In genomic region chr6:45679631-45680030, GRCh38 we compare ENCODE assay signal across 16 cellular contexts.
DNase-seq lines count a peak whose midpoint lies in the region; ATAC-seq and TF ChIP-seq lines count a peak whose summit lies in the region.
"Had no signal": no experiment of that assay in that cellular context is flagged by ENCODE, and none has a peak within 500 bp of the region (broad histone marks: within the 10 kb centered on the region; RNA-seq: fewer than 3 reads in every experiment).

No MANE protein-coding gene starts in this region.

- peaks cover 38% of the 10 kb centered on the region for H3K4me1 Mint-ChIP-seq in activated naive CD4-positive, alpha-beta T cell treated with anti-CD3 and anti-CD28 coated beads, Interleukin-2, amount 50 U/mL, for 24 hours
- H3K4me1 Mint-ChIP-seq in activated naive CD4-positive, alpha-beta T cell treated with anti-CD3 and anti-CD28 coated beads, Interleukin-2, amount 10 ng/mL, durations not matched to agents 7 days and 5 days = peaks cover 50% of the 10 kb centered on the region
- peaks cover 38% of the 10 kb centered on the region for H3K4me1 Mint-ChIP-seq in central memory CD8-positive, alpha-beta T cell
- peaks cover 29 to 40% of the 10 kb centered on the region in 2 donors for H3K4me1 Mint-ChIP-seq in stimulated activated naive B cell treated with anti-CD40 and anti-IgM and Interleukin-4, amounts not matched to agents 10 μg/mL and 1 μg/mL and 100 μg/mL, for 72 hours

- no peaks in the 10 kb centered on the region for H3K27me3 Mint-ChIP-seq in activated naive CD4-positive, alpha-beta T cell treated with anti-CD3 and anti-CD28 coated beads, Interleukin-2, amount 50 U/mL, for 24 hours
- peaks cover 4% of the 10 kb centered on the region for H3K27me3 Mint-ChIP-seq in activated naive CD4-positive, alpha-beta T cell treated with anti-CD3 and anti-CD28 coated beads, Interleukin-2, amount 10 ng/mL, durations not matched to agents 7 days and 5 days
- no peaks in the 10 kb centered on the region for H3K27me3 Mint-ChIP-seq in central memory CD8-positive, alpha-beta T cell
- peaks cover 0 to 4% of the 10 kb centered on the region in 2 donors for H3K27me3 Mint-ChIP-seq in stimulated activated naive B cell treated with anti-CD40 and anti-IgM and Interleukin-4, amounts not matched to agents 10 μg/mL and 1 μg/mL and 100 μg/mL, for 72 hours
- H3K27me3 Mint-ChIP-seq: CD4-positive, alpha-beta memory T cell had no signal

- peaks cover 6% of the 10 kb centered on the region for H3K9me3 Mint-ChIP-seq in activated naive CD4-positive, alpha-beta T cell treated with anti-CD3 and anti-CD28 coated beads, Interleukin-2, amount 50 U/mL, for 24 hours
- H3K9me3 Mint-ChIP-seq in activated naive CD4-positive, alpha-beta T cell treated with anti-CD3 and anti-CD28 coated beads, Interleukin-2, amount 10 ng/mL, durations not matched to agents 7 days and 5 days = peaks cover 15% of the 10 kb centered on the region
- peaks cover 6% of the 10 kb centered on the region for H3K9me3 Mint-ChIP-seq in central memory CD8-positive, alpha-beta T cell
- peaks cover 7 to 11% of the 10 kb centered on the region in 2 donors for H3K9me3 Mint-ChIP-seq in stimulated activated naive B cell treated with anti-CD40 and anti-IgM and Interleukin-4, amounts not matched to agents 10 μg/mL and 1 μg/mL and 100 μg/mL, for 72 hours

- no peak for TF ChIP-seq CTCF in omental fat pad (IDR thresholded peaks at IDR 0.05)

- intact Hi-C loops in posterior cingulate gyrus (cut with DNase I) = no loop called here

- no peak overlapping the region for H3K4me3 Mint-ChIP-seq in activated naive CD4-positive, alpha-beta T cell treated with anti-CD3 and anti-CD28 coated beads, Interleukin-2, amount 50 U/mL, for 24 hours
- no peak overlapping the region for H3K4me3 Mint-ChIP-seq in activated naive CD4-positive, alpha-beta T cell treated with anti-CD3 and anti-CD28 coated beads, Interleukin-2, amount 10 ng/mL, durations not matched to agents 7 days and 5 days
- no peak overlapping the region for H3K4me3 Mint-ChIP-seq in central memory CD8-positive, alpha-beta T cell
- H3K4me3 Mint-ChIP-seq in stimulated activated naive B cell treated with anti-CD40 and anti-IgM and Interleukin-4, amounts not matched to agents 10 μg/mL and 1 μg/mL and 100 μg/mL, for 72 hours = peak overlapping the region in 1 of 2 donors; percentile 8

- no peaks in the 10 kb centered on the region for H3K36me3 Mint-ChIP-seq in activated naive CD4-positive, alpha-beta T cell treated with anti-CD3 and anti-CD28 coated beads, Interleukin-2, amount 50 U/mL, for 24 hours
- H3K36me3 Mint-ChIP-seq in activated naive CD4-positive, alpha-beta T cell treated with anti-CD3 and anti-CD28 coated beads, Interleukin-2, amount 10 ng/mL, durations not matched to agents 7 days and 5 days = peaks cover 9% of the 10 kb centered on the region
- H3K36me3 Mint-ChIP-seq in central memory CD8-positive, alpha-beta T cell (ENCODE audit: insufficient read depth) = no peaks in the 10 kb centered on the region
- peaks cover 10 to 12% of the 10 kb centered on the region in 2 donors for H3K36me3 Mint-ChIP-seq in stimulated activated naive B cell treated with anti-CD40 and anti-IgM and Interleukin-4, amounts not matched to agents 10 μg/mL and 1 μg/mL and 100 μg/mL, for 72 hours

- H3K27ac Mint-ChIP-seq in activated naive CD4-positive, alpha-beta T cell treated with anti-CD3 and anti-CD28 coated beads, Interleukin-2, amount 50 U/mL, for 24 hours = peak overlapping the region; percentile 9
- no peak overlapping the region for H3K27ac Mint-ChIP-seq in activated naive CD4-positive, alpha-beta T cell treated with anti-CD3 and anti-CD28 coated beads, Interleukin-2, amount 10 ng/mL, durations not matched to agents 7 days and 5 days
- H3K27ac Mint-ChIP-seq in central memory CD8-positive, alpha-beta T cell (ENCODE audit: low read depth) = peak overlapping the region; percentile 58
- peak overlapping the region; percentile 70 for H3K27ac Mint-ChIP-seq in stimulated activated naive B cell treated with anti-CD40 and anti-IgM and Interleukin-4, amounts not matched to agents 10 μg/mL and 1 μg/mL and 100 μg/mL, for 72 hours
- H3K27ac Mint-ChIP-seq: CD4-positive, alpha-beta memory T cell had no signal

- ATAC-seq in central memory CD8-positive, alpha-beta T cell (replicated peaks; ENCODE audit: extremely low read depth, poor library complexity, severe bottlenecking) = no peak
- ATAC-seq in stimulated activated naive B cell treated with anti-CD40 and anti-IgM and Interleukin-4, amounts not matched to agents 10 μg/mL and 1 μg/mL and 100 μg/mL, for 72 hours (replicated peaks) = no peak
- no peak for ATAC-seq in omental fat pad (ENCODE audit: low FRiP score)
- no peak for ATAC-seq in HG03045 (IDR thresholded peaks at IDR 0.05; ENCODE audit: unreplicated experiment)
- ATAC-seq: A549 had no signal

- CTCF ChIA-PET in activated naive CD4-positive, alpha-beta T cell treated with anti-CD3 and anti-CD28 coated beads, Interleukin-2, amount 10 ng/mL, durations not matched to agents 7 days and 5 days (lab: Charles Lee) = no interaction called here

- no peak for DNase-seq in activated naive CD4-positive, alpha-beta T cell treated with anti-CD3 and anti-CD28 coated beads, Interleukin-2, amount 10 ng/mL, durations not matched to agents 7 days and 5 days
- DNase-seq in MV-4-11 (lab: John Stamatoyannopoulos, UW) (peak; percentile 25), posterior cingulate gyrus (no peak), omental fat pad (ENCODE audit: low spot score) (no peak)
- DNase-seq in central memory CD8-positive, alpha-beta T cell (ENCODE audit: low spot score in 2 of 2) = no peak
- DNase-seq in stimulated activated naive B cell treated with anti-CD40 and anti-IgM and Interleukin-4, amounts not matched to agents 10 μg/mL and 1 μg/mL and 100 μg/mL, for 72 hours = no peak
- DNase-seq: CD4-positive, alpha-beta memory T cell; DMS79; Kasumi-1; NCI-H1436; NCI-H2081; NCI-H524; SIG-M5 had no signal
